3 cellular contexts compared by ENCODE assay signal in the genomic region with DNA sequence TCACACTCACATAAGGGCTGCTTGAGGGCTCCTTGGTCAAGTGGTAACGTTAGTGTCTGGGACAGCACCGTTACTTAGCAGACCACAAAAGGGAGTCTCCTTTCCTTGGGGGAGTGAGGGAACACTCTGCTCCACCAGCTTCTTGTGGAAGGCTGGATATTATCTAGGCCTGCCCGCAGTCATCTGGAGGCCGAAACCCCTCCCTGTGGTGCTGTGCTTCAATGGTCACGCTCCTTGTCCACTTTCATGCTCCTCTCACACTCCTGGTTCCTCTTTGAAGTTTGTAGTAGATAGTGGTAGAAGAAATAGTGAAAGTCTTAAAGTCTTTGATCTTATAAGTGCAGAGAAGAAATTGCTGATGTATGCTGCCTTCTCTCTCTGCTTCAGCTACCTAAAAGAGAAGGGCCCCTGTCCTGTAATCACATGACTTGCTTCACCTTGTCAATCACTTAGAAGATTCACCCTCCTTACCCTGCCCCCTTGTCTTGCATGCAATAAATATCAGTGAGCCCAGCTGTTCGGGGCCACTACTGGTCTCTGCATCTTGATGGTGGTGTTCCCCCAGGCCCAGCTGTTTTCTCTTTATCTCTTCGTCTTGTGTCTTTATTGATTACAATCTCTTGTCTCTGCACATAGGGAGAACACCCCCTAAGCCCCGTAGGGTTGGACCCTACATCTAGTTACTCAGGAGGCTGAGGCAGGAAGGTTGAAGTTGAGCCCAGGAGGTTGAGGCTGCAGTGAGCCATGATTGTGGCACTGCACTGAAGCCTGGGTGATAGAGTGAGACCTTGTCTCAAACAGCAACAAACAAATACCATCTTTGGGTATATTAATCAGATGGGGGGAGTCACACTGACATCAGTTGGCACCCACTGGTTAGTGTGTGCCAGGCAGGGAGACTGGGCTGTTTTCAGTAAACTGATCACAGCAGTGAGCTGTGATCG.
TF ChIP-seq lines count a peak whose summit lies in the region.

No MANE protein-coding gene starts in this region.

TF ChIP-seq in IMR-90, 13 proteins besides CTCF, POLR2A, EP300 and RAD21:
- TF ChIP-seq CHD1 (IDR thresholded peaks at IDR 0.05; ENCODE audit: low read depth, low read length) (no peak), RCOR1 (IDR thresholded peaks at IDR 0.05; ENCODE audit: insufficient replicate concordance, low read length) (no peak), NFE2L2 (IDR thresholded peaks at IDR 0.05; ENCODE audit: low read depth, low read length) (no peak), SMC3 (IDR thresholded peaks at IDR 0.05; ENCODE audit: low read depth, low read length) (no peak)

TF ChIP-seq in H1, 55 proteins besides CTCF, POLR2A, EP300 and RAD21 (continues in another document):
- TF ChIP-seq HDAC2 (IDR thresholded peaks at IDR 0.05; ENCODE audit: borderline replicate concordance in 1 of 2, low read depth in 2 of 2, low read length in 2 of 2), result no peak
- TF ChIP-seq KDM1A (IDR thresholded peaks at IDR 0.05; ENCODE audit: borderline replicate concordance, low read length), result no peak
- TF ChIP-seq, protein P1, sequence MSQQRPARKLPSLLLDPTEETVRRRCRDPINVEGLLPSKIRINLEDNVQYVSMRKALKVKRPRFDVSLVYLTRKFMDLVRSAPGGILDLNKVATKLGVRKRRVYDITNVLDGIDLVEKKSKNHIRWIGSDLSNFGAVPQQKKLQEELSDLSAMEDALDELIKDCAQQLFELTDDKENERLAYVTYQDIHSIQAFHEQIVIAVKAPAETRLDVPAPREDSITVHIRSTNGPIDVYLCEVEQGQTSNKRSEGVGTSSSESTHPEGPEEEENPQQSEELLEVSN (IDR thresholded peaks at IDR 0.05), result no peak
- no peak for TF ChIP-seq CBX8 (IDR thresholded peaks at IDR 0.05; ENCODE audit: borderline replicate concordance, low read depth, low read length)
- no peak for TF ChIP-seq YY1 (IDR thresholded peaks at IDR 0.05; ENCODE audit: low read depth, low read length)
- TF ChIP-seq, protein P2, sequence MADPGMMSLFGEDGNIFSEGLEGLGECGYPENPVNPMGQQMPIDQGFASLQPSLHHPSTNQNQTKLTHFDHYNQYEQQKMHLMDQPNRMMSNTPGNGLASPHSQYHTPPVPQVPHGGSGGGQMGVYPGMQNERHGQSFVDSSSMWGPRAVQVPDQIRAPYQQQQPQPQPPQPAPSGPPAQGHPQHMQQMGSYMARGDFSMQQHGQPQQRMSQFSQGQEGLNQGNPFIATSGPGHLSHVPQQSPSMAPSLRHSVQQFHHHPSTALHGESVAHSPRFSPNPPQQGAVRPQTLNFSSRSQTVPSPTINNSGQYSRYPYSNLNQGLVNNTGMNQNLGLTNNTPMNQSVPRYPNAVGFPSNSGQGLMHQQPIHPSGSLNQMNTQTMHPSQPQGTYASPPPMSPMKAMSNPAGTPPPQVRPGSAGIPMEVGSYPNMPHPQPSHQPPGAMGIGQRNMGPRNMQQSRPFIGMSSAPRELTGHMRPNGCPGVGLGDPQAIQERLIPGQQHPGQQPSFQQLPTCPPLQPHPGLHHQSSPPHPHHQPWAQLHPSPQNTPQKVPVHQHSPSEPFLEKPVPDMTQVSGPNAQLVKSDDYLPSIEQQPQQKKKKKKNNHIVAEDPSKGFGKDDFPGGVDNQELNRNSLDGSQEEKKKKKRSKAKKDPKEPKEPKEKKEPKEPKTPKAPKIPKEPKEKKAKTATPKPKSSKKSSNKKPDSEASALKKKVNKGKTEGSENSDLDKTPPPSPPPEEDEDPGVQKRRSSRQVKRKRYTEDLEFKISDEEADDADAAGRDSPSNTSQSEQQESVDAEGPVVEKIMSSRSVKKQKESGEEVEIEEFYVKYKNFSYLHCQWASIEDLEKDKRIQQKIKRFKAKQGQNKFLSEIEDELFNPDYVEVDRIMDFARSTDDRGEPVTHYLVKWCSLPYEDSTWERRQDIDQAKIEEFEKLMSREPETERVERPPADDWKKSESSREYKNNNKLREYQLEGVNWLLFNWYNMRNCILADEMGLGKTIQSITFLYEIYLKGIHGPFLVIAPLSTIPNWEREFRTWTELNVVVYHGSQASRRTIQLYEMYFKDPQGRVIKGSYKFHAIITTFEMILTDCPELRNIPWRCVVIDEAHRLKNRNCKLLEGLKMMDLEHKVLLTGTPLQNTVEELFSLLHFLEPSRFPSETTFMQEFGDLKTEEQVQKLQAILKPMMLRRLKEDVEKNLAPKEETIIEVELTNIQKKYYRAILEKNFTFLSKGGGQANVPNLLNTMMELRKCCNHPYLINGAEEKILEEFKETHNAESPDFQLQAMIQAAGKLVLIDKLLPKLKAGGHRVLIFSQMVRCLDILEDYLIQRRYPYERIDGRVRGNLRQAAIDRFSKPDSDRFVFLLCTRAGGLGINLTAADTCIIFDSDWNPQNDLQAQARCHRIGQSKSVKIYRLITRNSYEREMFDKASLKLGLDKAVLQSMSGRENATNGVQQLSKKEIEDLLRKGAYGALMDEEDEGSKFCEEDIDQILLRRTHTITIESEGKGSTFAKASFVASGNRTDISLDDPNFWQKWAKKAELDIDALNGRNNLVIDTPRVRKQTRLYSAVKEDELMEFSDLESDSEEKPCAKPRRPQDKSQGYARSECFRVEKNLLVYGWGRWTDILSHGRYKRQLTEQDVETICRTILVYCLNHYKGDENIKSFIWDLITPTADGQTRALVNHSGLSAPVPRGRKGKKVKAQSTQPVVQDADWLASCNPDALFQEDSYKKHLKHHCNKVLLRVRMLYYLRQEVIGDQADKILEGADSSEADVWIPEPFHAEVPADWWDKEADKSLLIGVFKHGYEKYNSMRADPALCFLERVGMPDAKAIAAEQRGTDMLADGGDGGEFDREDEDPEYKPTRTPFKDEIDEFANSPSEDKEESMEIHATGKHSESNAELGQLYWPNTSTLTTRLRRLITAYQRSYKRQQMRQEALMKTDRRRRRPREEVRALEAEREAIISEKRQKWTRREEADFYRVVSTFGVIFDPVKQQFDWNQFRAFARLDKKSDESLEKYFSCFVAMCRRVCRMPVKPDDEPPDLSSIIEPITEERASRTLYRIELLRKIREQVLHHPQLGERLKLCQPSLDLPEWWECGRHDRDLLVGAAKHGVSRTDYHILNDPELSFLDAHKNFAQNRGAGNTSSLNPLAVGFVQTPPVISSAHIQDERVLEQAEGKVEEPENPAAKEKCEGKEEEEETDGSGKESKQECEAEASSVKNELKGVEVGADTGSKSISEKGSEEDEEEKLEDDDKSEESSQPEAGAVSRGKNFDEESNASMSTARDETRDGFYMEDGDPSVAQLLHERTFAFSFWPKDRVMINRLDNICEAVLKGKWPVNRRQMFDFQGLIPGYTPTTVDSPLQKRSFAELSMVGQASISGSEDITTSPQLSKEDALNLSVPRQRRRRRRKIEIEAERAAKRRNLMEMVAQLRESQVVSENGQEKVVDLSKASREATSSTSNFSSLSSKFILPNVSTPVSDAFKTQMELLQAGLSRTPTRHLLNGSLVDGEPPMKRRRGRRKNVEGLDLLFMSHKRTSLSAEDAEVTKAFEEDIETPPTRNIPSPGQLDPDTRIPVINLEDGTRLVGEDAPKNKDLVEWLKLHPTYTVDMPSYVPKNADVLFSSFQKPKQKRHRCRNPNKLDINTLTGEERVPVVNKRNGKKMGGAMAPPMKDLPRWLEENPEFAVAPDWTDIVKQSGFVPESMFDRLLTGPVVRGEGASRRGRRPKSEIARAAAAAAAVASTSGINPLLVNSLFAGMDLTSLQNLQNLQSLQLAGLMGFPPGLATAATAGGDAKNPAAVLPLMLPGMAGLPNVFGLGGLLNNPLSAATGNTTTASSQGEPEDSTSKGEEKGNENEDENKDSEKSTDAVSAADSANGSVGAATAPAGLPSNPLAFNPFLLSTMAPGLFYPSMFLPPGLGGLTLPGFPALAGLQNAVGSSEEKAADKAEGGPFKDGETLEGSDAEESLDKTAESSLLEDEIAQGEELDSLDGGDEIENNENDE (IDR thresholded peaks at IDR 0.05; ENCODE audit: insufficient replicate concordance, low read length), result no peak
- TF ChIP-seq CEBPB (IDR thresholded peaks at IDR 0.05; ENCODE audit: low read depth, low read length), result no peak
- TF ChIP-seq ASH2L (IDR thresholded peaks at IDR 0.05; ENCODE audit: low read length), result no peak
- TF ChIP-seq FOSL1 (IDR thresholded peaks at IDR 0.05; ENCODE audit: insufficient read depth, low read depth, low read length), result no peak
- TF ChIP-seq POU5F1 (IDR thresholded peaks at IDR 0.05; ENCODE audit: low read depth, low read length), result no peak
- TF ChIP-seq TBP (IDR thresholded peaks at IDR 0.05; ENCODE audit: low read depth, low read length), result no peak
- no peak for TF ChIP-seq RXRA (IDR thresholded peaks at IDR 0.05; ENCODE audit: insufficient read depth, low read depth, low read length)
- TF ChIP-seq JUND (IDR thresholded peaks at IDR 0.05; ENCODE audit: low read length), result no peak

TF ChIP-seq in GM12891, 5 proteins besides CTCF, POLR2A, EP300 and RAD21:
- TF ChIP-seq TAF1 (IDR thresholded peaks at IDR 0.05; ENCODE audit: low read depth, low read length) (no peak), POU2F2 (IDR thresholded peaks at IDR 0.05; ENCODE audit: low read depth, low read length) (no peak), POLR2AphosphoS5 (IDR thresholded peaks at IDR 0.05; ENCODE audit: low read depth, low read length) (no peak), SPI1 (IDR thresholded peaks at IDR 0.05; ENCODE audit: low read depth, low read length) (no peak), PAX5 (IDR thresholded peaks at IDR 0.05; ENCODE audit: insufficient read depth, low read length, severe bottlenecking) (no peak)
